8 cellular contexts compared by ENCODE assay signal in the genomic region with DNA sequence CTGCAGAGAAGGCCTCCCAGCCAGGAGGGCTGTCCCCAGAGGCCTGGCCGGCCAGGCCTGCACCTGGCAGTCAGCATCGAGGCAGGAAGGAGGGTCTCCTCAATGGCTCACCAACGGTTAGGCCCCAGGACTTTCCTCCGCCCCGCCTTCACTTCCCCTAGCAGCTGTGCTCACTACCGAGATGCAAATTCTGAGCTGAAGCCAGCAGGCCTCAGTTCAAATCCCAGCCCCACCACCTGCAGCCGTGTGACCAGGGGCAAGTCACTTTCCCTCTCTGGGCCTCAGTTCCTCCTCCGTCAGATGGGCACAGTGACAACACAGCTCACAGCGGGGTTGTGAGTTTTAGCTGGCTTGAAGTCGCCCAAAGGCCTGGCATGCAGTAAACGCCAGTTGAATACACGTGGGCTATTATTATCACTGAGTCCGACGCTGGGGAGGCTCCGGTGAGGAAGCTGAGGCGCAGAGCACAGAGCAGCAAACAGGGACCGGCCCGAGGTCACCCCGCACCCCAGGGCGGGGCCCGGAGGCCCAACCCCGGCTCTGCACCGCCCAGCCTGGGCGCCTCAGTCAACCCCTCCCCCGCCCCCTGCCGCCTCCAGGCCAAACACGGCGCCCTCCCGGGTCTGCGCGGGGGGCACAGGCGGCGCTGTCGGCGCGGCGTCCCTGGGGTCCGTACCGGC. TPM values are rescaled to one million over a fixed set of nuclear protein-coding genes. Genes with fewer than 3 reads are reported as not detected.
A peak's percentile ranks its signal among the peaks of the same experiment; 100 is the strongest.
DNase-seq lines count a peak whose midpoint lies in the region; ATAC-seq and TF ChIP-seq lines count a peak whose summit lies in the region.

No MANE protein-coding gene starts in this region.

- ATAC-seq in GM18907 (IDR thresholded peaks at IDR 0.05; ENCODE audit: unreplicated experiment), result peak; percentile 41
- ATAC-seq in HG03060 (IDR thresholded peaks at IDR 0.05; ENCODE audit: low read depth, unreplicated experiment), result peak; percentile 38
- ATAC-seq in activated T-cell treated with anti-CD3 and anti-CD28 coated beads, Interleukin-2, amount 50 U/mL, for 72 hours (replicated peaks in 1 of 2), result peak; percentile 60

- peak overlapping the region; percentile 68 to 79 for H3K4me3 Mint-ChIP-seq in CD14-positive monocyte
- peak overlapping the region; percentile 91 to 93 for H3K4me3 Mint-ChIP-seq in activated T-cell treated with anti-CD3 and anti-CD28 coated beads, Interleukin-2, amount 50 U/mL, for 72 hours

- peaks cover 0 to 2% (median 0%) of the 10 kb centered on the region in 3 donors for H3K27me3 Mint-ChIP-seq in CD14-positive monocyte (ENCODE audit: low read depth in 3 of 3)
- no peaks in the 10 kb centered on the region for H3K27me3 Mint-ChIP-seq in activated T-cell treated with anti-CD3 and anti-CD28 coated beads, Interleukin-2, amount 50 U/mL, for 72 hours (ENCODE audit: low read depth)

- no peaks in the 10 kb centered on the region for H3K9me3 ChIP-seq in iPS-15b (ENCODE audit: control insufficient read depth, insufficient read depth, low read length)

- no peak for TF ChIP-seq CTCF in CD14-positive monocyte (IDR thresholded peaks at IDR 0.05)

- H3K4me1 ChIP-seq in iPS-15b (ENCODE audit: control insufficient read depth, insufficient read depth, low read length), result peaks cover 8% of the 10 kb centered on the region

- peaks cover 0 to 2% of the 10 kb centered on the region in 2 donors for H3K36me3 Mint-ChIP-seq in CD14-positive monocyte
- peaks cover 4 to 11% of the 10 kb centered on the region in 2 donors for H3K36me3 Mint-ChIP-seq in activated T-cell treated with anti-CD3 and anti-CD28 coated beads, Interleukin-2, amount 50 U/mL, for 72 hours (ENCODE audit: insufficient read depth in 2 of 2)

- DNase-seq in CD14-positive monocyte (ENCODE audit: low spot score) (no peak), NCI-H69 (lab: John Stamatoyannopoulos, UW) (peak; percentile 96), GDM1 (lab: John Stamatoyannopoulos, UW) (no peak)
- peak; percentile 72 to 78 for DNase-seq in activated T-cell treated with anti-CD3 and anti-CD28 coated beads, Interleukin-2, amount 50 U/mL, for 72 hours
- peak; percentile 65 to 66 for DNase-seq in stimulated activated CD4-positive, alpha-beta T cell treated with anti-CD3 and anti-CD28 coated beads, Interleukin-4, amount 100 ng/mL, for 48 hours (ENCODE audit: low read depth in 2 of 2)

- H3K9me3 Mint-ChIP-seq in CD14-positive monocyte, result no peaks in the 10 kb centered on the region
- H3K9me3 Mint-ChIP-seq in activated T-cell treated with anti-CD3 and anti-CD28 coated beads, Interleukin-2, amount 50 U/mL, for 72 hours, result no peaks in the 10 kb centered on the region

- H3K27ac Mint-ChIP-seq in CD14-positive monocyte, result peak overlapping the region in 6 of 7 donors; percentile 38 to 80 (median 50)
- H3K27ac Mint-ChIP-seq in activated T-cell treated with anti-CD3 and anti-CD28 coated beads, Interleukin-2, amount 50 U/mL, for 72 hours, result peak overlapping the region; percentile 77

- H3K36me3 ChIP-seq in iPS-15b (ENCODE audit: control insufficient read depth, insufficient read depth, low read length), result peaks cover 2% of the 10 kb centered on the region

- H3K27me3 ChIP-seq in iPS-15b (ENCODE audit: control insufficient read depth, insufficient read depth, low read length), result peaks cover 12% of the 10 kb centered on the region

- intact Hi-C loops in CD14-positive monocyte (cut with micrococcal nuclease), result loop anchor here (1.0 to 10.0 kb wide), 3 partner anchors 18 to 49 kb away; a partner anchor contains a TSS

- peaks cover 50% of the 10 kb centered on the region for H3K4me1 Mint-ChIP-seq in CD14-positive monocyte
- peaks cover 84% of the 10 kb centered on the region for H3K4me1 Mint-ChIP-seq in activated T-cell treated with anti-CD3 and anti-CD28 coated beads, Interleukin-2, amount 50 U/mL, for 72 hours (ENCODE audit: low read depth)

- H3K4me3 ChIP-seq in iPS-15b (ENCODE audit: low read depth, low read length), result peak overlapping the region; percentile 67

- peak overlapping the region; percentile 70 for H3K9ac ChIP-seq in iPS-15b (ENCODE audit: low read depth, low read length)

RNA-seq across cellular contexts. Expression of a gene that starts 0.7 kb away (rescaled TPM):
- under 1 TPM in 1 of 2 donors, not detected in 1; 0.17 TPM for polyA plus RNA-seq in CD14-positive monocyte
- 10 to 100 TPM; 64.5 to 81.5 TPM for total RNA-seq in activated T-cell treated with anti-CD3 and anti-CD28 coated beads, Interleukin-2, amount 50 U/mL, for 72 hours

RNA-seq across cellular contexts. Expression of a gene that starts 11.2 kb away (rescaled TPM):
- 1 to 10 TPM; 1.3 to 1.8 TPM for polyA plus RNA-seq in CD14-positive monocyte
- total RNA-seq in activated T-cell treated with anti-CD3 and anti-CD28 coated beads, Interleukin-2, amount 50 U/mL, for 72 hours, result 10 to 100 TPM; 18.5 to 18.8 TPM

RNA-seq across cellular contexts. Expression of a gene that starts 18.7 kb away (rescaled TPM):
- 1 to 10 TPM; 1.1 to 1.2 TPM for polyA plus RNA-seq in CD14-positive monocyte
- 1 to 10 TPM; 1.4 to 1.8 TPM for total RNA-seq in activated T-cell treated with anti-CD3 and anti-CD28 coated beads, Interleukin-2, amount 50 U/mL, for 72 hours

RNA-seq across cellular contexts. Expression of a gene that starts 23.3 kb away (rescaled TPM):
- polyA plus RNA-seq in CD14-positive monocyte, result not detected
- total RNA-seq in activated T-cell treated with anti-CD3 and anti-CD28 coated beads, Interleukin-2, amount 50 U/mL, for 72 hours, result under 1 TPM; 0.17 to 0.23 TPM

RNA-seq across cellular contexts. Expression of a gene that starts 34.6 kb away (rescaled TPM):
- polyA plus RNA-seq in CD14-positive monocyte, result 10 to 100 TPM in 1 of 2 donors, 1 to 10 TPM in 1; 9.0 to 11.4 TPM
- total RNA-seq in activated T-cell treated with anti-CD3 and anti-CD28 coated beads, Interleukin-2, amount 50 U/mL, for 72 hours, result 10 to 100 TPM; 12.8 to 16.9 TPM

Comparison
In these comparisons a context has a peak if more than half of its experiments do, and no peak if none do; other contexts are left out.
1. DNase-seq: peak in NCI-H69 (single experiment), activated T-cell treated with anti-CD3 and anti-CD28 coated beads, Interleukin-2, amount 50 U/mL, for 72 hours (2 of 2) and stimulated activated CD4-positive, alpha-beta T cell treated with anti-CD3 and anti-CD28 coated beads, Interleukin-4, amount 100 ng/mL, for 48 hours (2 of 2); none in CD14-positive monocyte (single experiment) and GDM1 (single experiment).
2. Peak in every context shown above with its lines, with median percentiles within 50 percentile points of each other: ATAC-seq.